22 cellular contexts compared by ENCODE assay signal in genomic region chr10:132906106-132906505, GRCh38. TPM values are rescaled to one million over a fixed set of nuclear protein-coding genes. Genes with fewer than 3 reads are reported as not detected.
"Had no signal": no experiment of that assay in that cellular context is flagged by ENCODE, and none has a peak within 500 bp of the region (broad histone marks: within the 10 kb centered on the region; RNA-seq: fewer than 3 reads in every experiment).

No MANE protein-coding gene starts in this region.

- H3K27me3 ChIP-seq: colonic mucosa, upper lobe of left lung, vagina had no signal

- H3K4me3 Mint-ChIP-seq: immature natural killer cell; naive thymus-derived CD4-positive, alpha-beta T cell; nephron progenitor cell; stimulated activated memory B cell treated with anti-CD40 and anti-IgM and Interleukin-4, amounts not matched to agents 10 μg/mL and 1 μg/mL and 100 μg/mL, for 72 hours; stimulated activated naive CD8-positive, alpha-beta T cell treated with anti-CD3 and anti-CD28 coated beads, Interleukin-15, Interleukin-2, amounts not matched to agents 100 ng/mL and 50 ng/mL, for 24 hours had no signal

- H3K4me1 ChIP-seq: colonic mucosa, gastroesophageal sphincter, left ventricle myocardium inferior, tibial artery, upper lobe of left lung, vagina had no signal

- H3K9me3 ChIP-seq: colonic mucosa, upper lobe of left lung, vagina had no signal

- H3K4me3 ChIP-seq: colonic mucosa, esophagus squamous epithelium, gastroesophageal sphincter, left ventricle myocardium inferior, tibial artery, upper lobe of left lung, vagina had no signal

- ATAC-seq: gastroesophageal sphincter; left cardiac atrium; naive thymus-derived CD4-positive, alpha-beta T cell; right cardiac atrium; stimulated activated memory B cell treated with anti-CD40 and anti-IgM and Interleukin-4, amounts not matched to agents 10 μg/mL and 1 μg/mL and 100 μg/mL, for 72 hours had no signal

- FAIRE-seq: keratinocyte had no signal

- H3K36me3 ChIP-seq: colonic mucosa, esophagus squamous epithelium, gastroesophageal sphincter, left ventricle myocardium inferior, tibial artery, upper lobe of left lung, vagina had no signal

- H3K4me1 Mint-ChIP-seq: stimulated activated memory B cell treated with anti-CD40 and anti-IgM and Interleukin-4, amounts not matched to agents 10 μg/mL and 1 μg/mL and 100 μg/mL, for 72 hours had no signal

- DNase-seq: colonic mucosa; dermis blood vessel endothelial cell; esophagus squamous epithelium; foreskin fibroblast; glutamatergic neuron; immature natural killer cell; left ventricle myocardium inferior; naive thymus-derived CD4-positive, alpha-beta T cell; nephron progenitor cell; stimulated activated CD4-positive, alpha-beta T cell treated with anti-CD3 and anti-CD28 coated beads, Interleukin-15, amount 100 ng/mL, for 24 hours; stimulated activated CD4-positive, alpha-beta T cell treated with anti-CD3 and anti-CD28 coated beads, Interleukin-1b, Interleukin-23, amount 100 ng/mL, for 48 hours; stimulated activated CD4-positive, alpha-beta T cell treated with anti-CD3 and anti-CD28 coated beads, Interleukin-4, amount 100 ng/mL, for 24 hours had no signal

- H3K27ac Mint-ChIP-seq: immature natural killer cell; naive thymus-derived CD4-positive, alpha-beta T cell; nephron progenitor cell; stimulated activated memory B cell treated with anti-CD40 and anti-IgM and Interleukin-4, amounts not matched to agents 10 μg/mL and 1 μg/mL and 100 μg/mL, for 72 hours; stimulated activated naive CD8-positive, alpha-beta T cell treated with anti-CD3 and anti-CD28 coated beads, Interleukin-15, Interleukin-2, amounts not matched to agents 100 ng/mL and 50 ng/mL, for 24 hours had no signal

- H3K27ac ChIP-seq: colonic mucosa, gastroesophageal sphincter, left ventricle myocardium inferior, tibial artery, upper lobe of left lung, vagina had no signal

- H3K36me3 Mint-ChIP-seq: immature natural killer cell; naive thymus-derived CD4-positive, alpha-beta T cell; stimulated activated memory B cell treated with anti-CD40 and anti-IgM and Interleukin-4, amounts not matched to agents 10 μg/mL and 1 μg/mL and 100 μg/mL, for 72 hours had no signal

- H3K9me3 Mint-ChIP-seq: immature natural killer cell had no signal

RNA-seq across cellular contexts. Expression of gene CFAP46, which starts 36.3 kb away (rescaled TPM):
- total RNA-seq: mesenteric fat pad, vagina had no signal
- polyA plus RNA-seq: immature natural killer cell; naive thymus-derived CD4-positive, alpha-beta T cell had no signal
